In the genomic region with DNA sequence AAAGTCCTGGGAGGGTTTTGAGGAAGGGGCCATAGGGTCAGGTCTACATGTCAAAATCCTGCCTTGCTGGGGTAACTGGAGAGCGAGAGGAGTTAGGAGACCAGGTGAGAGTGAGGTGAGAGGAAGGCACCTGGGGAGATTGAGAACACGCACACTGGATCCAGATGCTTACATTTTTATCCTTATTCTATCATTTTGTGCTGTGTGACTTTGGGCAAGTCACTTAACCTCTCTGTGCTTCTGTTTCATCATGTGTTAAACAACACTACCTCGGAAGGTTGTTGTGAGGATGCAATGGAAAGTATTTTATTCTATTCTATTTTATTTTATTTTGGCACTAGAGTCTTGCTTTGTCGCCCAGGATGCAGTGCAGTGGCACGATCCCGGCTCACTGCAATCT, we compare ENCODE assay signal across 19 cellular contexts. TPM values are rescaled to one million over a fixed set of nuclear protein-coding genes. Genes with fewer than 3 reads are reported as not detected.
DNase-seq lines count a peak whose midpoint lies in the region; ATAC-seq, FAIRE-seq and TF ChIP-seq lines count a peak whose summit lies in the region.
"Had no signal": no experiment of that assay in that cellular context is flagged by ENCODE, and none has a peak within 500 bp of the region (broad histone marks: within the 10 kb centered on the region; RNA-seq: fewer than 3 reads in every experiment).

No MANE protein-coding gene starts in this region.

- no peaks in the 10 kb centered on the region for H3F3A ChIP-seq in smooth muscle cell (ENCODE audit: low read depth)

- CTCF ChIA-PET in HepG2 (lab: Yijun Ruan, JAX; ENCODE audit: low intra/inter-chr PET ratio, low total read pairs) (no interaction called here), H1 (lab: Charles Lee; ENCODE audit: partially characterized antibody) (no interaction called here)

- H3K4ac ChIP-seq in H1 (replicated peaks; ENCODE audit: insufficient read length, low read depth, low read length): no peak overlapping the region

- TF ChIP-seq RAD21 in HepG2 (CRISPR knock-in tag; IDR thresholded peaks at IDR 0.05): no peak
- TF ChIP-seq RAD21 in H1 (IDR thresholded peaks at IDR 0.05 in 1 of 2, conservative IDR thresholded peaks at IDR 0.05 in 1 of 2; ENCODE audit: low read depth in 2 of 2, low read length in 2 of 2): no peak

- TF ChIP-seq POLR2A in HepG2 (IDR thresholded peaks at IDR 0.05; ENCODE audit: insufficient read depth in 1 of 2, low read depth in 2 of 2, low read length in 2 of 2) (no peak), right lobe of liver (IDR thresholded peaks at IDR 0.05) (no peak), H1 (IDR thresholded peaks at IDR 0.05; ENCODE audit: control extremely low read depth in 1 of 2, low read depth in 2 of 2, low read length in 2 of 2) (no peak)

- H3K27ac Mint-ChIP-seq in progenitor cell of endocrine pancreas: peak overlapping the region; percentile 80
- H3K27ac Mint-ChIP-seq: CD4-positive, alpha-beta memory T cell had no signal

- BruUV-seq in HepG2 (replicated peaks; lab: Mats Ljungman, UMichigan): no TSS peak

- 76% methylated on average over 6 of the region's 6 CpGs for WGBS in HepG2 (ENCODE audit: low lambda C conversion rate)
- 80% methylated on average over 6 of the region's 6 CpGs for WGBS in right lobe of liver (ENCODE audit: insufficient coverage, low coverage, low lambda C conversion rate, missing lambda C conversion rate)
- 92% methylated on average over 6 of the region's 6 CpGs; no CpG with 5 or more reads in 1 of the 2 experiments for WGBS in H1 (ENCODE audit: extremely low coverage in 1 of 2, insufficient coverage in 1 of 2, insufficient read length in 1 of 2, insufficient replicate concordance in 2 of 2, low coverage in 1 of 2, low lambda C conversion rate in 2 of 2, missing lambda C conversion rate in 1 of 2), 2 experiments
- 91% methylated on average over 6 of the region's 6 CpGs for WGBS in smooth muscle cell (ENCODE audit: low lambda C conversion rate)

- H3K4me3 ChIP-seq in HepG2 (replicated peaks in 1 of 3; ENCODE audit: insufficient read depth in 1 of 3, low read depth in 2 of 3, low read length in 3 of 3) (no peak overlapping the region), right lobe of liver (no peak overlapping the region), H1 (ENCODE audit: extremely low read depth in 1 of 4, insufficient read depth in 2 of 4, low read depth in 3 of 4, low read length in 4 of 4) (no peak overlapping the region), smooth muscle cell (no peak overlapping the region)

- H3K4me1 Mint-ChIP-seq in progenitor cell of endocrine pancreas (ENCODE audit: low read depth): peaks cover 5% of the 10 kb centered on the region

- H2BK15ac ChIP-seq in H1 (ENCODE audit: low read length): 0 out of 2 replicates have a peak overlapping the region, but pooled peaks have one; percentile 23

- H3K4me3 Mint-ChIP-seq in progenitor cell of endocrine pancreas (ENCODE audit: low read depth): no peak overlapping the region
- H3K4me3 Mint-ChIP-seq: CD4-positive, alpha-beta memory T cell had no signal

- peaks cover 6% of the 10 kb centered on the region; the same call in 1 of the 2 replicates for H3K23me2 ChIP-seq in H1 (ENCODE audit: low read depth, low read length)

- H2AK5ac ChIP-seq in H1 (ENCODE audit: low read depth, low read length): no peak overlapping the region

- no peak overlapping the region for H3K27ac ChIP-seq in HepG2 (ENCODE audit: extremely low read length, insufficient read depth, low read length)
- no peak overlapping the region for H3K27ac ChIP-seq in right lobe of liver
- H3K27ac ChIP-seq in H1 (ENCODE audit: low read depth, low read length): no peak overlapping the region
- H3K27ac ChIP-seq in smooth muscle cell (ENCODE audit: low read depth): no peak overlapping the region

- H3K79me2 ChIP-seq in HepG2 (ENCODE audit: insufficient read depth, low read length) (no peaks in the 10 kb centered on the region), H1 (ENCODE audit: control insufficient read depth in 1 of 2, insufficient read depth in 2 of 2, low read length in 2 of 2) (no peaks in the 10 kb centered on the region), smooth muscle cell (ENCODE audit: low read depth) (no peaks in the 10 kb centered on the region)

- FAIRE-seq in HepG2 (lab: Jason Lieb, UNC) (no peak), H1 (lab: Jason Lieb, UNC) (no peak)
- FAIRE-seq: GM12891, GM18507 had no signal

- peaks cover 3% of the 10 kb centered on the region; the same call in 1 of the 2 replicates for H3K9me3 ChIP-seq in HepG2 (ENCODE audit: low read length)
- no peaks in the 10 kb centered on the region for H3K9me3 ChIP-seq in right lobe of liver
- no peaks in the 10 kb centered on the region for H3K9me3 ChIP-seq in H1 (ENCODE audit: insufficient read depth in 2 of 2, low read depth in 1 of 2, low read length in 1 of 2)
- no peaks in the 10 kb centered on the region for H3K9me3 ChIP-seq in smooth muscle cell (replicated peaks; ENCODE audit: low read depth)

- intact Hi-C loops in HepG2 (cut with micrococcal nuclease; ENCODE audit: unreplicated experiment) (no loop called here), right lobe of liver (cut with DNase I) (no loop called here)

- H3K56ac ChIP-seq in H1 (replicated peaks; ENCODE audit: insufficient read length, low read depth, low read length): no peak overlapping the region

- H3K27me3 ChIP-seq in HepG2 (ENCODE audit: control insufficient read depth in 1 of 2, insufficient read depth in 2 of 2, low read length in 2 of 2) (0 out of 5 replicates have a peak, but pooled peaks cover 0 to 5% of the 10 kb centered on the region in 2 experiments), right lobe of liver (no peaks in the 10 kb centered on the region), H1 (replicated peaks in 1 of 4; ENCODE audit: control insufficient read depth in 3 of 4, extremely low read depth in 1 of 4, insufficient read depth in 3 of 4, low read length in 3 of 4) (peaks cover 0 to 2% (median 0%) of the 10 kb centered on the region in 4 experiments; a peak in 2 of 7 replicates), smooth muscle cell (ENCODE audit: low read depth) (no peaks in the 10 kb centered on the region)

- H2BK120ac ChIP-seq in H1 (replicated peaks; ENCODE audit: low read depth, low read length): no peak overlapping the region

- H2BK5ac ChIP-seq in H1 (ENCODE audit: low read depth, low read length): no peak overlapping the region

- 0 out of 2 replicates have a peak overlapping the region, but pooled peaks have one; percentile 64 for H2BK12ac ChIP-seq in H1 (ENCODE audit: low read depth, low read length)

- peaks cover 46% of the 10 kb centered on the region for H3K27me3 Mint-ChIP-seq in progenitor cell of endocrine pancreas

- H3K9ac ChIP-seq in HepG2 (ENCODE audit: insufficient read depth, low read depth, low read length) (no peak overlapping the region), H1 (replicated peaks in 1 of 4; ENCODE audit: extremely low read depth in 1 of 4, low read depth in 3 of 4, low read length in 3 of 4) (no peak overlapping the region), smooth muscle cell (ENCODE audit: low read depth) (no peak overlapping the region)

- no peak for TF ChIP-seq EP300 in HepG2 (IDR thresholded peaks at IDR 0.05; ENCODE audit: low read depth in 2 of 2, low read length in 2 of 2)
- TF ChIP-seq EP300 in HepG2 (CRISPR knock-in tag; IDR thresholded peaks at IDR 0.05; ENCODE audit: borderline replicate concordance): no peak
- TF ChIP-seq EP300 in H1 (IDR thresholded peaks at IDR 0.05; ENCODE audit: borderline replicate concordance in 1 of 2, low read depth in 2 of 2, low read length in 2 of 2): no peak

- no peak overlapping the region for H4K5ac ChIP-seq in H1 (ENCODE audit: insufficient read length, low read depth, low read length)

- TF ChIP-seq CTCF in HepG2 (CRISPR knock-in tag; IDR thresholded peaks at IDR 0.05) (no peak), right lobe of liver (IDR thresholded peaks at IDR 0.05) (no peak), H1 (IDR thresholded peaks at IDR 0.05; ENCODE audit: control extremely low read depth in 1 of 3, insufficient read depth in 1 of 3, low read depth in 1 of 3, low read length in 3 of 3) (no peak), progenitor cell of endocrine pancreas (IDR thresholded peaks at IDR 0.05; ENCODE audit: unreplicated experiment) (no peak), smooth muscle cell (IDR thresholded peaks at IDR 0.05; ENCODE audit: borderline replicate concordance, insufficient read depth, poor library complexity, severe bottlenecking) (no peak)

- POLR2A ChIA-PET in HepG2 (lab: Yijun Ruan, JAX) (no interaction called here), H1 (lab: Charles Lee; ENCODE audit: partially characterized antibody) (no interaction called here)

- H3K36me3 Mint-ChIP-seq in progenitor cell of endocrine pancreas (ENCODE audit: insufficient read depth): no peaks in the 10 kb centered on the region

- ATAC-seq in HepG2: no peak
- no peak for ATAC-seq in right lobe of liver

- H3K36me3 ChIP-seq in HepG2 (replicated peaks in 1 of 2; ENCODE audit: control insufficient read depth in 1 of 2, insufficient read depth in 2 of 2, low read length in 2 of 2) (no peaks in the 10 kb centered on the region), right lobe of liver (no peaks in the 10 kb centered on the region), H1 (ENCODE audit: control insufficient read depth in 2 of 4, insufficient read depth in 4 of 4, low read length in 3 of 4) (no peaks in the 10 kb centered on the region), smooth muscle cell (ENCODE audit: low read depth) (no peaks in the 10 kb centered on the region)

- H3K4me2 ChIP-seq in HepG2 (ENCODE audit: low read depth, low read length) (no peak overlapping the region), H1 (ENCODE audit: insufficient read depth in 1 of 2, low read depth in 2 of 2, low read length in 2 of 2) (no peak overlapping the region; a peak in 1 of 4 replicates), smooth muscle cell (no peak overlapping the region)

- in situ Hi-C loops in HepG2 (cut with HindIII; ENCODE audit: extremely low pct_ligation_motif_present, low pct_unique_long_range_greater_than_20kb): no loop called here

- no peaks in the 10 kb centered on the region for H3K4me1 ChIP-seq in HepG2 (ENCODE audit: insufficient read depth, low read length)
- no peaks in the 10 kb centered on the region for H3K4me1 ChIP-seq in right lobe of liver
- peaks cover 3 to 10% (median 5%) of the 10 kb centered on the region in 4 experiments for H3K4me1 ChIP-seq in H1 (replicated peaks in 1 of 4; ENCODE audit: control insufficient read depth in 3 of 4, insufficient read depth in 4 of 4, low read length in 3 of 4)
- no peaks in the 10 kb centered on the region for H3K4me1 ChIP-seq in smooth muscle cell (ENCODE audit: low read depth)

- H4K91ac ChIP-seq in H1 (replicated peaks; ENCODE audit: insufficient read length, low read length): no peak overlapping the region

- H4K20me1 ChIP-seq in HepG2 (ENCODE audit: insufficient read depth, low read length) (no peaks in the 10 kb centered on the region), H1 (replicated peaks in 1 of 2; ENCODE audit: control insufficient read depth in 1 of 2, insufficient read depth in 2 of 2, low read length in 2 of 2) (no peaks in the 10 kb centered on the region), smooth muscle cell (ENCODE audit: low read depth) (no peaks in the 10 kb centered on the region)

- no peak overlapping the region for H3K14ac ChIP-seq in H1 (ENCODE audit: insufficient read length)

- no peak overlapping the region for H3K18ac ChIP-seq in H1 (ENCODE audit: extremely low read depth, low read length)

- H4K8ac ChIP-seq in H1 (ENCODE audit: extremely low read depth, insufficient read depth, low read length): no peak overlapping the region

- H3K23ac ChIP-seq in H1 (ENCODE audit: insufficient read length): no peak overlapping the region

- H3K9me3 Mint-ChIP-seq in progenitor cell of endocrine pancreas (ENCODE audit: low read depth): peaks cover 5% of the 10 kb centered on the region

- DNase-seq in HepG2 (ENCODE audit: low spot score) (no peak), right lobe of liver (no peak), H1 (ENCODE audit: low read depth in 1 of 2, low spot score in 2 of 2) (no peak), progenitor cell of endocrine pancreas (ENCODE audit: low spot score, unreplicated experiment) (no peak), smooth muscle cell (lab: John Stamatoyannopoulos, UW; ENCODE audit: unreplicated experiment) (no peak), NCI-H526 treated with DMSO at 0.1 percent for 48 hours (lab: John Stamatoyannopoulos, UW) (no peak)
- DNase-seq: 8988T; C1 segment of cervical spinal cord; Calu3; CD4-positive, alpha-beta memory T cell; COR-L47; DMS53; DMS79 treated with DMSO at 0.1 percent for 48 hours; GF-D8; GOT3; H7; HCEC 1CT had no signal

- H2AFZ ChIP-seq in HepG2 (ENCODE audit: low read length) (no peak overlapping the region), H1 (ENCODE audit: low read length) (no peak overlapping the region), smooth muscle cell (ENCODE audit: low read depth) (no peak overlapping the region)

- H2BK20ac ChIP-seq in H1 (ENCODE audit: low read length): no peak overlapping the region

- no peaks in the 10 kb centered on the region for H3K79me1 ChIP-seq in H1 (ENCODE audit: low read depth, low read length)

RNA-seq across cellular contexts. Expression of gene C19orf81, which starts 3.5 kb away (rescaled TPM):
- total RNA-seq in HepG2 (2016; rRNA removed; fragmentation: Illumina TruSeq; extraction: Trizol) (not detected in 2 replicates), right lobe of liver (not detected), progenitor cell of endocrine pancreas (5.6 and 8.6 TPM in 2 replicates), smooth muscle cell (1.6 and 1.7 TPM in 2 replicates)
- not detected in 2 replicates for total RNA-seq in HepG2 (2016; cell fraction: cytosol; rRNA removed; fragmentation: Illumina TruSeq; extraction: Trizol; ENCODE audit: low read depth)
- not detected in 2 replicates for total RNA-seq in HepG2 (2016; cell fraction: insoluble cytoplasmic fraction; rRNA removed; fragmentation: Illumina TruSeq; extraction: Trizol)
- not detected in 2 replicates for total RNA-seq in HepG2 (2016; cell fraction: membrane; rRNA removed; fragmentation: Illumina TruSeq; extraction: Trizol)
- not detected in 2 replicates for total RNA-seq in HepG2 (2016; cell fraction: nucleus; rRNA removed; fragmentation: Illumina TruSeq; extraction: Trizol)
- polyA plus RNA-seq in HepG2 (2011; rRNA removed) (not detected in 2 replicates), H1 (2011; rRNA removed) (13.0 and 22.0 TPM in 2 replicates), smooth muscle cell (12.8 and 13.5 TPM in 2 replicates)
- not detected in 2 replicates for polyA plus RNA-seq in HepG2 (2011; cell fraction: cytosol; rRNA removed)
- polyA plus RNA-seq in HepG2 (2011; cell fraction: nucleus; rRNA removed): not detected in 2 replicates
- not detected in 2 replicates for polyA plus RNA-seq in HepG2 (2012)
- polyA plus RNA-seq in HepG2 (2016; cell fraction: cytosol; fragmentation: Illumina TruSeq; extraction: Trizol; ENCODE audit: low read depth): not detected in 2 replicates
- polyA plus RNA-seq in HepG2 (2016; cell fraction: insoluble cytoplasmic fraction; fragmentation: Illumina TruSeq; extraction: Trizol; ENCODE audit: low read depth): not detected in 2 replicates
- polyA plus RNA-seq in HepG2 (2016; cell fraction: membrane; fragmentation: Illumina TruSeq; extraction: Trizol; ENCODE audit: low read depth): not detected in 2 replicates
- polyA plus RNA-seq in HepG2 (2016; cell fraction: nucleus; fragmentation: Illumina TruSeq; extraction: Trizol; ENCODE audit: insufficient read depth, low read depth): not detected in 2 replicates
- not detected in 2 replicates for polyA minus RNA-seq in HepG2 (2011; rRNA and poly(A)+ RNA removed; ENCODE audit: low replicate concordance)
- not detected in 2 replicates for polyA minus RNA-seq in HepG2 (2011; cell fraction: cytosol; rRNA and poly(A)+ RNA removed)
- not detected in 2 replicates for polyA minus RNA-seq in HepG2 (2011; cell fraction: nucleus; rRNA and poly(A)+ RNA removed)
- total RNA-seq in H1 (2021; fragmentation: NEBNext Ultra II Directional; extraction: Animal tissue kit (Norgen Biotek cat#: 25700)): 11.7 and 14.2 TPM in 2 replicates
- polyA plus RNA-seq in H1 (2011; cell fraction: cytosol; rRNA removed): 12.6 TPM
- 15.7 TPM for polyA plus RNA-seq in H1 (2011; cell fraction: nucleus; rRNA removed)
- 2.5 to 17.3 TPM (median 15.4 TPM) in 4 replicates for polyA plus RNA-seq in H1 (2012, experiment 1 of 2)
- 7.0 TPM for polyA plus RNA-seq in H1 (2012, experiment 2 of 2)
- 20.4 TPM for polyA plus RNA-seq in H1 (2013, experiment 1 of 2)
- 20.0 TPM for polyA plus RNA-seq in H1 (2013, experiment 2 of 2)
- polyA minus RNA-seq in H1 (2011; rRNA and poly(A)+ RNA removed): not detected in 2 replicates
- polyA minus RNA-seq in H1 (2011; cell fraction: cytosol; rRNA and poly(A)+ RNA removed): not detected
- polyA minus RNA-seq in H1 (2011; cell fraction: nucleus; rRNA and poly(A)+ RNA removed): 7.5 TPM
- total RNA-seq: Calu3; CD4-positive, alpha-beta memory T cell had no signal
- polyA plus RNA-seq: CD4-positive, alpha-beta memory T cell had no signal

RNA-seq across cellular contexts. Expression of gene SYT3, which starts 13.0 kb away (rescaled TPM):
- total RNA-seq in HepG2 (2016; rRNA removed; fragmentation: Illumina TruSeq; extraction: Trizol): not detected in 2 replicates
- not detected in 2 replicates for total RNA-seq in HepG2 (2016; cell fraction: cytosol; rRNA removed; fragmentation: Illumina TruSeq; extraction: Trizol; ENCODE audit: low read depth)
- not detected in 2 replicates for total RNA-seq in HepG2 (2016; cell fraction: insoluble cytoplasmic fraction; rRNA removed; fragmentation: Illumina TruSeq; extraction: Trizol)
- not detected in 2 replicates for total RNA-seq in HepG2 (2016; cell fraction: membrane; rRNA removed; fragmentation: Illumina TruSeq; extraction: Trizol)
- total RNA-seq in HepG2 (2016; cell fraction: nucleus; rRNA removed; fragmentation: Illumina TruSeq; extraction: Trizol): not detected in 2 replicates
- polyA plus RNA-seq in HepG2 (2011; rRNA removed): not detected in 2 replicates
- polyA plus RNA-seq in HepG2 (2011; cell fraction: cytosol; rRNA removed): not detected in 2 replicates
- polyA plus RNA-seq in HepG2 (2011; cell fraction: nucleus; rRNA removed): not detected in 2 replicates
- not detected in 2 replicates for polyA plus RNA-seq in HepG2 (2012)
- not detected in 2 replicates for polyA plus RNA-seq in HepG2 (2016; cell fraction: cytosol; fragmentation: Illumina TruSeq; extraction: Trizol; ENCODE audit: low read depth)
- not detected in 2 replicates for polyA plus RNA-seq in HepG2 (2016; cell fraction: insoluble cytoplasmic fraction; fragmentation: Illumina TruSeq; extraction: Trizol; ENCODE audit: low read depth)
- polyA plus RNA-seq in HepG2 (2016; cell fraction: membrane; fragmentation: Illumina TruSeq; extraction: Trizol; ENCODE audit: low read depth): not detected in 2 replicates
- polyA plus RNA-seq in HepG2 (2016; cell fraction: nucleus; fragmentation: Illumina TruSeq; extraction: Trizol; ENCODE audit: insufficient read depth, low read depth): not detected in 2 replicates
- not detected in 2 replicates for polyA minus RNA-seq in HepG2 (2011; rRNA and poly(A)+ RNA removed; ENCODE audit: low replicate concordance)
- polyA minus RNA-seq in HepG2 (2011; cell fraction: cytosol; rRNA and poly(A)+ RNA removed): not detected in 2 replicates
- polyA minus RNA-seq in HepG2 (2011; cell fraction: nucleus; rRNA and poly(A)+ RNA removed): not detected in 2 replicates
- not detected for total RNA-seq in right lobe of liver
- total RNA-seq in H1 (2021; fragmentation: NEBNext Ultra II Directional; extraction: Animal tissue kit (Norgen Biotek cat#: 25700)): 13.9 and 17.3 TPM in 2 replicates
- 6.7 and 12.7 TPM in 2 replicates for polyA plus RNA-seq in H1 (2011; rRNA removed)
- polyA plus RNA-seq in H1 (2011; cell fraction: cytosol; rRNA removed): 6.2 TPM
- 13.0 TPM for polyA plus RNA-seq in H1 (2011; cell fraction: nucleus; rRNA removed)
- polyA plus RNA-seq in H1 (2012, experiment 1 of 2): 11.9 to 13.7 TPM (median 12.9 TPM) in 4 replicates
- polyA plus RNA-seq in H1 (2012, experiment 2 of 2): 12.1 TPM
- polyA plus RNA-seq in H1 (2013, experiment 1 of 2): 11.8 TPM
- polyA plus RNA-seq in H1 (2013, experiment 2 of 2): 12.4 TPM
- polyA minus RNA-seq in H1 (2011; rRNA and poly(A)+ RNA removed): 3.1 and 5.1 TPM in 2 replicates
- 4.0 TPM for polyA minus RNA-seq in H1 (2011; cell fraction: cytosol; rRNA and poly(A)+ RNA removed)
- polyA minus RNA-seq in H1 (2011; cell fraction: nucleus; rRNA and poly(A)+ RNA removed): 4.0 TPM
- total RNA-seq in progenitor cell of endocrine pancreas: 0.91 and 1.8 TPM in 2 replicates
- 0.13 and 0.63 TPM in 2 replicates for total RNA-seq in smooth muscle cell
- 0.54 and 1.8 TPM in 2 replicates for polyA plus RNA-seq in smooth muscle cell
- total RNA-seq: Calu3; CD4-positive, alpha-beta memory T cell had no signal

Comparison
In these comparisons a context has a peak if more than half of its experiments do, and no peak if none do; other contexts are left out.
1. Of the 41 proteins assayed by ChIP-seq in both HepG2 and H1: peak only in HepG2: none; only in H1: KDM1A; in both: none; in neither: 40.